Comparison of ENCODE assay signal across 31 cellular contexts in genomic region chr12:48247181-48247966, GRCh38. TPM values are rescaled to one million over a fixed set of nuclear protein-coding genes. Genes with fewer than 3 reads are reported as not detected.
"Had no signal": no experiment of that assay in that cellular context is flagged by ENCODE, and none has a peak within 500 bp of the region (broad histone marks: within the 10 kb centered on the region; RNA-seq: fewer than 3 reads in every experiment).

No MANE protein-coding gene starts in this region.

- DNase-seq: activated CD4-positive, alpha-beta memory T cell treated with anti-CD3 and anti-CD28 coated beads, Interleukin-2, amount 10 ng/mL, durations not matched to agents 7 days and 5 days; activated CD4-positive, alpha-beta T cell treated with anti-CD3 and anti-CD28 coated beads for 1 hour; activated CD4-positive, alpha-beta T cell treated with anti-CD3 and anti-CD28 coated beads, Interleukin-2, amount 10 ng/mL, durations not matched to agents 7 days and 5 days; activated naive CD8-positive, alpha-beta T cell treated with anti-CD3 and anti-CD28 coated beads, Interleukin-2, amount 50 U/mL, for 24 hours; activated T-cell treated with anti-CD3 and anti-CD28 coated beads, Interleukin-2, amount 50 U/mL, for 4 hours; esophagus squamous epithelium; gastrocnemius medialis; glutamatergic neuron; left colon; naive thymus-derived CD4-positive, alpha-beta T cell; occipital lobe; psoas muscle; stimulated activated CD4-positive, alpha-beta T cell treated with anti-CD3 and anti-CD28 coated beads, Interleukin-15, amount 100 ng/mL, for 24 hours; stimulated activated CD4-positive, alpha-beta T cell treated with anti-CD3 and anti-CD28 coated beads, Interleukin-2, amount 100 ng/mL, for 24 hours; stimulated activated naive B cell treated with anti-CD40 and anti-IgM and Interleukin-4, amounts not matched to agents 10 μg/mL and 1 μg/mL and 100 μg/mL, for 72 hours; T-helper 17 cell; T1000 had no signal

- H3K27ac ChIP-seq: breast epithelium, epithelial cell of prostate, esophagus squamous epithelium, gastrocnemius medialis, parathyroid adenoma, psoas muscle, tibial nerve had no signal

- H3K36me3 Mint-ChIP-seq: mesothelial cell of epicardium; stimulated activated naive B cell treated with anti-CD40 and anti-IgM and Interleukin-4, amounts not matched to agents 10 μg/mL and 1 μg/mL and 100 μg/mL, for 72 hours had no signal

- H3K27me3 ChIP-seq: breast epithelium, gastrocnemius medialis, tibial nerve had no signal

- H2AFZ ChIP-seq: parathyroid adenoma had no signal

- H3K4me1 ChIP-seq: breast epithelium, esophagus squamous epithelium, gastrocnemius medialis, parathyroid adenoma, psoas muscle, tibial nerve had no signal

- H3K9ac ChIP-seq: parathyroid adenoma had no signal

- H3K9me3 ChIP-seq: gastrocnemius medialis had no signal

- H3K27ac Mint-ChIP-seq: activated CD4-positive, alpha-beta memory T cell treated with anti-CD3 and anti-CD28 coated beads, Interleukin-2, amount 10 ng/mL, durations not matched to agents 7 days and 5 days; activated CD4-positive, alpha-beta T cell treated with anti-CD3 and anti-CD28 coated beads, Interleukin-2, amount 10 ng/mL, durations not matched to agents 7 days and 5 days; activated naive CD4-positive, alpha-beta T cell treated with anti-CD3 and anti-CD28 coated beads, Interleukin-2, amount 50 U/mL, for 24 hours; activated naive CD8-positive, alpha-beta T cell treated with anti-CD3 and anti-CD28 coated beads, Interleukin-2, amount 50 U/mL, for 24 hours; activated T-helper 17 cell treated with anti-CD3 and anti-CD28 coated beads, Interleukin-2, amount 50 U/mL, for 72 hours; dendritic cell treated with granulocyte-macrophage colony-stimulating factor and Interleukin-4, amounts not matched to agents 40 ng/mL and 50 ng/mL, for 4 days; mesothelial cell of epicardium; naive thymus-derived CD4-positive, alpha-beta T cell; stimulated activated naive B cell treated with anti-CD40 and anti-IgM and Interleukin-4, amounts not matched to agents 10 μg/mL and 1 μg/mL and 100 μg/mL, for 72 hours; T-helper 17 cell had no signal

- H3K36me3 ChIP-seq: breast epithelium, esophagus squamous epithelium, gastrocnemius medialis, tibial nerve had no signal

- H3K4me1 Mint-ChIP-seq: activated CD4-positive, alpha-beta memory T cell treated with anti-CD3 and anti-CD28 coated beads, Interleukin-2, amount 10 ng/mL, durations not matched to agents 7 days and 5 days; activated CD4-positive, alpha-beta T cell treated with anti-CD3 and anti-CD28 coated beads, Interleukin-2, amount 10 ng/mL, durations not matched to agents 7 days and 5 days; activated naive CD4-positive, alpha-beta T cell treated with anti-CD3 and anti-CD28 coated beads, Interleukin-2, amount 50 U/mL, for 24 hours; activated naive CD8-positive, alpha-beta T cell treated with anti-CD3 and anti-CD28 coated beads, Interleukin-2, amount 50 U/mL, for 24 hours; activated T-helper 17 cell treated with anti-CD3 and anti-CD28 coated beads, Interleukin-2, amount 50 U/mL, for 72 hours; central memory CD8-positive, alpha-beta T cell; mesothelial cell of epicardium; naive thymus-derived CD4-positive, alpha-beta T cell; neural crest cell; stimulated activated naive B cell treated with anti-CD40 and anti-IgM and Interleukin-4, amounts not matched to agents 10 μg/mL and 1 μg/mL and 100 μg/mL, for 72 hours; T-helper 17 cell had no signal

- H3K9me3 Mint-ChIP-seq: activated naive CD4-positive, alpha-beta T cell treated with anti-CD3 and anti-CD28 coated beads, Interleukin-2, amount 50 U/mL, for 24 hours; activated T-helper 17 cell treated with anti-CD3 and anti-CD28 coated beads, Interleukin-2, amount 50 U/mL, for 72 hours; central memory CD8-positive, alpha-beta T cell had no signal

- ATAC-seq: activated naive CD8-positive, alpha-beta T cell treated with anti-CD3 and anti-CD28 coated beads, Interleukin-2, amount 50 U/mL, for 24 hours; activated T-cell treated with anti-CD3 and anti-CD28 coated beads, Interleukin-2, amount 50 U/mL, for 4 hours; activated T-helper 17 cell treated with anti-CD3 and anti-CD28 coated beads, Interleukin-2, amount 50 U/mL, for 72 hours; gastrocnemius medialis; naive thymus-derived CD4-positive, alpha-beta T cell; psoas muscle; stimulated activated naive B cell treated with anti-CD40 and anti-IgM and Interleukin-4, amounts not matched to agents 10 μg/mL and 1 μg/mL and 100 μg/mL, for 72 hours; T-helper 17 cell had no signal

- H3K4me3 ChIP-seq: breast epithelium, esophagus squamous epithelium, gastrocnemius medialis, psoas muscle, tibial nerve had no signal

- H3K79me2 ChIP-seq: parathyroid adenoma had no signal

- H3K27me3 Mint-ChIP-seq: dendritic cell treated with granulocyte-macrophage colony-stimulating factor and Interleukin-4, amounts not matched to agents 40 ng/mL and 50 ng/mL, for 4 days had no signal

- H3K4me3 Mint-ChIP-seq: activated CD4-positive, alpha-beta memory T cell treated with anti-CD3 and anti-CD28 coated beads, Interleukin-2, amount 10 ng/mL, durations not matched to agents 7 days and 5 days; activated CD4-positive, alpha-beta T cell treated with anti-CD3 and anti-CD28 coated beads, Interleukin-2, amount 10 ng/mL, durations not matched to agents 7 days and 5 days; activated naive CD4-positive, alpha-beta T cell treated with anti-CD3 and anti-CD28 coated beads, Interleukin-2, amount 50 U/mL, for 24 hours; activated naive CD8-positive, alpha-beta T cell treated with anti-CD3 and anti-CD28 coated beads, Interleukin-2, amount 50 U/mL, for 24 hours; activated T-cell treated with anti-CD3 and anti-CD28 coated beads, Interleukin-2, amount 50 U/mL, for 4 hours; activated T-helper 17 cell treated with anti-CD3 and anti-CD28 coated beads, Interleukin-2, amount 50 U/mL, for 72 hours; central memory CD8-positive, alpha-beta T cell; dendritic cell treated with granulocyte-macrophage colony-stimulating factor and Interleukin-4, amounts not matched to agents 40 ng/mL and 50 ng/mL, for 4 days; mesothelial cell of epicardium; naive thymus-derived CD4-positive, alpha-beta T cell; neural crest cell; stimulated activated naive B cell treated with anti-CD40 and anti-IgM and Interleukin-4, amounts not matched to agents 10 μg/mL and 1 μg/mL and 100 μg/mL, for 72 hours; T-helper 17 cell had no signal

RNA-seq across cellular contexts. Expression of gene OR10AD1, which starts 44.3 kb away (rescaled TPM):
- total RNA-seq: activated CD4-positive, alpha-beta memory T cell treated with anti-CD3 and anti-CD28 coated beads, Interleukin-2, amount 10 ng/mL, durations not matched to agents 7 days and 5 days; activated CD4-positive, alpha-beta T cell treated with anti-CD3 and anti-CD28 coated beads, Interleukin-2, amount 10 ng/mL, durations not matched to agents 7 days and 5 days; activated T-cell treated with anti-CD3 and anti-CD28 coated beads, Interleukin-2, amount 50 U/mL, for 4 hours; activated T-helper 17 cell treated with anti-CD3 and anti-CD28 coated beads, Interleukin-2, amount 50 U/mL, for 72 hours; breast epithelium; esophagus squamous epithelium; gastrocnemius medialis; left colon; liver; mesothelial cell of epicardium; naive thymus-derived CD4-positive, alpha-beta T cell; neural crest cell; occipital lobe; psoas muscle; T-helper 17 cell; temporal lobe; tibial nerve; urinary bladder had no signal
- polyA plus RNA-seq: keratinocyte; liver; naive thymus-derived CD4-positive, alpha-beta T cell; urinary bladder had no signal
